In genomic region chr3:4826237-4827100, GRCh38 we compare ENCODE assay signal across 9 cellular contexts.
DNase-seq lines count a peak whose midpoint lies in the region; ATAC-seq lines count a peak whose summit lies in the region.
"Had no signal": no experiment of that assay in that cellular context is flagged by ENCODE, and none has a peak within 500 bp of the region (broad histone marks: within the 10 kb centered on the region; RNA-seq: fewer than 3 reads in every experiment).

No MANE protein-coding gene starts in this region.

- peaks cover 94% of the 10 kb centered on the region for H3K4me1 Mint-ChIP-seq in activated CD4-positive, alpha-beta memory T cell treated with anti-CD3 and anti-CD28 coated beads for 36 hours (ENCODE audit: low read depth)

- ATAC-seq in HG02852 (IDR thresholded peaks at IDR 0.05; ENCODE audit: unreplicated experiment) (no peak), GM21737 (IDR thresholded peaks at IDR 0.05; ENCODE audit: unreplicated experiment) (no peak)

- peak in 10 of 14 donors; percentile 15 to 85 (median 59) for DNase-seq in C1 segment of cervical spinal cord (lab: John Stamatoyannopoulos, UW)
- DNase-seq in activated CD4-positive, alpha-beta memory T cell treated with anti-CD3 and anti-CD28 coated beads for 36 hours = no peak
- DNase-seq in head of caudate nucleus = peak in 33 of 42 donors; percentile 12 to 78 (median 51)
- DNase-seq in posterior vena cava (ENCODE audit: low spot score) = peak; percentile 97
- DNase-seq in stimulated activated naive CD4-positive, alpha-beta T cell treated with Interleukin-2 at 50 U/mL for 16 hours (lab: John Stamatoyannopoulos, UW) = no peak
- DNase-seq in NCI-H82 (lab: John Stamatoyannopoulos, UW) = no peak
- DNase-seq: activated CD4-positive, alpha-beta T cell treated with anti-CD3 and anti-CD28 coated beads for 1 hour had no signal

- intact Hi-C loops in activated CD4-positive, alpha-beta memory T cell treated with anti-CD3 and anti-CD28 coated beads for 36 hours (cut with micrococcal nuclease) = loop anchor here (10.0 kb wide), 1 partner anchor 508 kb away; no protein-coding TSS in a partner anchor
- intact Hi-C loops in head of caudate nucleus (cut with DNase I) (no loop called here), posterior vena cava (cut with DNase I) (loop anchor here in 1 of 2 donors (5.0 kb wide), 1 partner anchor 151 kb away; the partner anchor contains the start of gene BHLHE40)

- H3K36me3 Mint-ChIP-seq in activated CD4-positive, alpha-beta memory T cell treated with anti-CD3 and anti-CD28 coated beads for 36 hours = peaks cover 40% of the 10 kb centered on the region

- peak overlapping the region; percentile 70 for H3K4me3 Mint-ChIP-seq in activated CD4-positive, alpha-beta memory T cell treated with anti-CD3 and anti-CD28 coated beads for 36 hours

- no peaks in the 10 kb centered on the region for H3K9me3 Mint-ChIP-seq in activated CD4-positive, alpha-beta memory T cell treated with anti-CD3 and anti-CD28 coated beads for 36 hours

- CTCF ChIA-PET in activated CD4-positive, alpha-beta memory T cell treated with anti-CD3 and anti-CD28 coated beads for 36 hours (lab: Charles Lee) = interaction anchor here (0.6 to 4.1 kb wide), 6 partner anchors 11 to 159 kb away, joined by 3 to 39 read pairs (median 3); partner anchors contain the start of gene BHLHE40

- POLR2A ChIA-PET in activated CD4-positive, alpha-beta memory T cell treated with anti-CD3 and anti-CD28 coated beads for 36 hours (lab: Charles Lee) = interaction anchor here (1.1 to 8.7 kb wide), 4 partner anchors 9 to 152 kb away, joined by 3 to 83 read pairs (median 4); partner anchors contain the start of gene BHLHE40

- H3K27ac Mint-ChIP-seq in activated CD4-positive, alpha-beta memory T cell treated with anti-CD3 and anti-CD28 coated beads for 36 hours = peak overlapping the region; percentile 85

- H3K27me3 Mint-ChIP-seq in activated CD4-positive, alpha-beta memory T cell treated with anti-CD3 and anti-CD28 coated beads for 36 hours = no peaks in the 10 kb centered on the region

Comparison
In these comparisons a context has a peak if more than half of its experiments do, and no peak if none do; other contexts are left out.
1. DNase-seq: peak in C1 segment of cervical spinal cord (10 of 14), head of caudate nucleus (33 of 42) and posterior vena cava (single experiment); none in activated CD4-positive, alpha-beta memory T cell treated with anti-CD3 and anti-CD28 coated beads for 36 hours (single experiment), stimulated activated naive CD4-positive, alpha-beta T cell treated with Interleukin-2 at 50 U/mL for 16 hours (single experiment) and NCI-H82 (single experiment).